15 cellular contexts compared by ENCODE assay signal in genomic region chr20:47305667-47306066, GRCh38. TPM values are rescaled to one million over a fixed set of nuclear protein-coding genes. Genes with fewer than 3 reads are reported as not detected.
DNase-seq lines count a peak whose midpoint lies in the region; ATAC-seq and TF ChIP-seq lines count a peak whose summit lies in the region.
"Had no signal": no experiment of that assay in that cellular context is flagged by ENCODE, and none has a peak within 500 bp of the region (broad histone marks: within the 10 kb centered on the region; RNA-seq: fewer than 3 reads in every experiment).

No MANE protein-coding gene starts in this region.

- no peak for ATAC-seq in HG02970 (IDR thresholded peaks at IDR 0.05; ENCODE audit: low FRiP score, unreplicated experiment)
- no peak for ATAC-seq in HG03565 (IDR thresholded peaks at IDR 0.05; ENCODE audit: unreplicated experiment)
- no peak for ATAC-seq in HG03460 (IDR thresholded peaks at IDR 0.05; ENCODE audit: unreplicated experiment)

- WGBS in testis, 2 donors: 74 to 84% methylated on average over 4 of the region's 4 CpGs

- H3K27me3 ChIP-seq in testis: no peaks in the 10 kb centered on the region
- H3K27me3 ChIP-seq: upper lobe of left lung had no signal

- H3K4me1 ChIP-seq in testis: peaks cover 50% of the 10 kb centered on the region

- H3K36me3 ChIP-seq in testis (ENCODE audit: low read depth, missing control alignments): no peaks in the 10 kb centered on the region

- CTCF ChIA-PET in activated naive CD4-positive, alpha-beta T cell treated with anti-CD3 and anti-CD28 coated beads for 36 hours (lab: Charles Lee): interaction anchor here (0.7 to 1.4 kb wide), 2 partner anchors 78 to 296 kb away, joined by 3 to 5 read pairs; no protein-coding TSS in a partner anchor

- no peak for TF ChIP-seq CTCF in fibroblast of pulmonary artery (IDR thresholded peaks at IDR 0.05; ENCODE audit: low read length, missing control alignments)
- no peak for TF ChIP-seq CTCF in testis (IDR thresholded peaks at IDR 0.05)

- H3K27ac Mint-ChIP-seq in activated naive CD4-positive, alpha-beta T cell treated with anti-CD3 and anti-CD28 coated beads for 36 hours: peak overlapping the region; percentile 41
- peak overlapping the region; percentile 72 for H3K27ac Mint-ChIP-seq in activated T-helper 2 cell treated with anti-CD3 and anti-CD28 coated beads, Interferon-gamma antibody, Interleukin-2, Interleukin-4, amounts not matched to agents 10 μg/mL and 5 μg/mL and 100 μg/mL, durations not matched to agents 14 hours and 24 hours and 36 hours

- peaks cover 25% of the 10 kb centered on the region for H3K4me1 Mint-ChIP-seq in activated naive CD4-positive, alpha-beta T cell treated with anti-CD3 and anti-CD28 coated beads for 36 hours (ENCODE audit: low read depth)
- H3K4me1 Mint-ChIP-seq in activated T-helper 2 cell treated with anti-CD3 and anti-CD28 coated beads, Interferon-gamma antibody, Interleukin-2, Interleukin-4, amounts not matched to agents 10 μg/mL and 5 μg/mL and 100 μg/mL, durations not matched to agents 14 hours and 24 hours and 36 hours (ENCODE audit: low read depth): peaks cover 33% of the 10 kb centered on the region

- H3K9me3 Mint-ChIP-seq in activated naive CD4-positive, alpha-beta T cell treated with anti-CD3 and anti-CD28 coated beads for 36 hours: no peaks in the 10 kb centered on the region
- no peaks in the 10 kb centered on the region for H3K9me3 Mint-ChIP-seq in activated T-helper 2 cell treated with anti-CD3 and anti-CD28 coated beads, Interferon-gamma antibody, Interleukin-2, Interleukin-4, amounts not matched to agents 10 μg/mL and 5 μg/mL and 100 μg/mL, durations not matched to agents 14 hours and 24 hours and 36 hours

- intact Hi-C loops in activated naive CD4-positive, alpha-beta T cell treated with anti-CD3 and anti-CD28 coated beads for 36 hours (cut with micrococcal nuclease): no loop called here
- intact Hi-C loops in activated T-helper 2 cell treated with anti-CD3 and anti-CD28 coated beads, Interferon-gamma antibody, Interleukin-2, Interleukin-4, amounts not matched to agents 10 μg/mL and 5 μg/mL and 100 μg/mL, durations not matched to agents 14 hours and 24 hours and 36 hours (cut with micrococcal nuclease): no loop called here
- intact Hi-C loops in testis (cut with DNase I; ENCODE audit: low total_unique reads): no loop called here

- no peak for DNase-seq in activated naive CD4-positive, alpha-beta T cell treated with anti-CD3 and anti-CD28 coated beads for 36 hours
- DNase-seq in activated naive CD4-positive, alpha-beta T cell treated with Interleukin-2 at 50 U/mL for 16 hours: no peak
- DNase-seq in activated T-helper 2 cell treated with anti-CD3 and anti-CD28 coated beads, Interferon-gamma antibody, Interleukin-2, Interleukin-4, amounts not matched to agents 10 μg/mL and 5 μg/mL and 100 μg/mL, durations not matched to agents 14 hours and 24 hours and 36 hours (ENCODE audit: low spot score): no peak
- DNase-seq in fibroblast of pulmonary artery (ENCODE audit: low read depth): peak; percentile 84
- DNase-seq in testis: no peak
- DNase-seq: amniotic stem cell; GM23248; mesendoderm; NCI-H2029 treated with DMSO at 0.1 percent for 48 hours; NCI-H524 treated with DMSO at 0.1 percent for 48 hours; stimulated activated CD4-positive, alpha-beta T cell treated with anti-CD3 and anti-CD28 coated beads, Interleukin-4, amount 100 ng/mL, for 4 hours; upper lobe of left lung had no signal

- H3K27ac ChIP-seq in testis: peak overlapping the region; percentile 21 to 37
- H3K27ac ChIP-seq: GM23248 had no signal

- peaks cover 17% of the 10 kb centered on the region for H3K36me3 Mint-ChIP-seq in activated naive CD4-positive, alpha-beta T cell treated with anti-CD3 and anti-CD28 coated beads for 36 hours (ENCODE audit: low read depth)
- H3K36me3 Mint-ChIP-seq in activated T-helper 2 cell treated with anti-CD3 and anti-CD28 coated beads, Interferon-gamma antibody, Interleukin-2, Interleukin-4, amounts not matched to agents 10 μg/mL and 5 μg/mL and 100 μg/mL, durations not matched to agents 14 hours and 24 hours and 36 hours (ENCODE audit: low read depth): peaks cover 57% of the 10 kb centered on the region

- H3K4me3 ChIP-seq in fibroblast of pulmonary artery (replicated peaks; ENCODE audit: low read depth, low read length): no peak overlapping the region
- no peak overlapping the region for H3K4me3 ChIP-seq in testis
- H3K4me3 ChIP-seq: GM23248, upper lobe of left lung had no signal

- H3K4me3 Mint-ChIP-seq in activated naive CD4-positive, alpha-beta T cell treated with anti-CD3 and anti-CD28 coated beads for 36 hours: no peak overlapping the region
- H3K4me3 Mint-ChIP-seq in activated T-helper 2 cell treated with anti-CD3 and anti-CD28 coated beads, Interferon-gamma antibody, Interleukin-2, Interleukin-4, amounts not matched to agents 10 μg/mL and 5 μg/mL and 100 μg/mL, durations not matched to agents 14 hours and 24 hours and 36 hours (ENCODE audit: low read depth): no peak overlapping the region

- no peak for TF ChIP-seq POLR2A in testis (IDR thresholded peaks at IDR 0.05)

- H3K27me3 Mint-ChIP-seq in activated naive CD4-positive, alpha-beta T cell treated with anti-CD3 and anti-CD28 coated beads for 36 hours (ENCODE audit: low read depth): no peaks in the 10 kb centered on the region
- no peaks in the 10 kb centered on the region for H3K27me3 Mint-ChIP-seq in activated T-helper 2 cell treated with anti-CD3 and anti-CD28 coated beads, Interferon-gamma antibody, Interleukin-2, Interleukin-4, amounts not matched to agents 10 μg/mL and 5 μg/mL and 100 μg/mL, durations not matched to agents 14 hours and 24 hours and 36 hours (ENCODE audit: low read depth)

- H3K9me3 ChIP-seq in testis: no peaks in the 10 kb centered on the region
- H3K9me3 ChIP-seq: upper lobe of left lung had no signal

RNA-seq across cellular contexts. Expression of gene ZMYND8, which starts 50.8 kb away (rescaled TPM):
- total RNA-seq in activated naive CD4-positive, alpha-beta T cell treated with anti-CD3 and anti-CD28 coated beads for 36 hours: 10 to 100 TPM; 30.3 to 33.0 TPM
- total RNA-seq in activated T-helper 2 cell treated with anti-CD3 and anti-CD28 coated beads, Interferon-gamma antibody, Interleukin-2, Interleukin-4, amounts not matched to agents 10 μg/mL and 5 μg/mL and 100 μg/mL, durations not matched to agents 14 hours and 24 hours and 36 hours: 45.7 and 46.7 TPM in 2 replicates
- 100 to 1,000 TPM in 1 of 2 donors, 10 to 100 TPM in 1; 87.2 to 102 TPM for total RNA-seq in testis
- polyA plus RNA-seq in testis (ENCODE audit: insufficient read depth, low read depth, low replicate concordance): 30.4 TPM
